In genomic region chr2:96117701-96118588, GRCh38 we compare ENCODE assay signal across 8 cellular contexts. TPM values are rescaled to one million over a fixed set of nuclear protein-coding genes. Genes with fewer than 3 reads are reported as not detected.
DNase-seq lines count a peak whose midpoint lies in the region; ATAC-seq and TF ChIP-seq lines count a peak whose summit lies in the region.

No MANE protein-coding gene starts in this region.

- intact Hi-C loops in sigmoid colon (cut with DNase I), result loop anchor here (2.0 to 10.0 kb wide), 2 partner anchors 93 to 125 kb away; no protein-coding TSS in a partner anchor

- no peaks in the 10 kb centered on the region for H3K9me2 ChIP-seq in MM.1S (replicated peaks; ENCODE audit: insufficient read depth, low read length)

- no peak overlapping the region for H3K27ac Mint-ChIP-seq in activated T-cell treated with anti-CD3 and anti-CD28 coated beads, Interleukin-2, amount 50 U/mL, for 24 hours
- no peak overlapping the region for H3K27ac Mint-ChIP-seq in endothelial cell (ENCODE audit: unreplicated experiment)

- TF ChIP-seq POLR2A in sigmoid colon (IDR thresholded peaks at IDR 0.05), result no peak

- H3K9me3 Mint-ChIP-seq in activated T-cell treated with anti-CD3 and anti-CD28 coated beads, Interleukin-2, amount 50 U/mL, for 24 hours, result no peaks in the 10 kb centered on the region
- H3K9me3 Mint-ChIP-seq in endothelial cell (ENCODE audit: unreplicated experiment), result no peaks in the 10 kb centered on the region

- TF ChIP-seq EP300 in sigmoid colon (IDR thresholded peaks at IDR 0.05), result no peak

- DNase-seq in activated T-cell treated with anti-CD3 and anti-CD28 coated beads, Interleukin-2, amount 50 U/mL, for 24 hours, result no peak
- no peak for DNase-seq in activated T-cell treated with anti-CD3 and anti-CD28 coated beads, Interleukin-2, amount 50 U/mL, for 48 hours
- peak; percentile 18 for DNase-seq in MM.1S
- no peak for DNase-seq in endothelial cell (ENCODE audit: low spot score)
- DNase-seq in sigmoid colon, result peak; percentile 61
- no peak for DNase-seq in stimulated activated CD4-positive, alpha-beta T cell treated with anti-CD3 and anti-CD28 coated beads, Interleukin-2, amount 100 ng/mL, for 24 hours

- H3K4me1 ChIP-seq in MM.1S (ENCODE audit: low read length) (0 out of 2 replicates have a peak, but pooled peaks cover 4% of the 10 kb centered on the region), sigmoid colon (peaks cover 0 to 18% (median 17%) of the 10 kb centered on the region in 4 donors)

- H3K27me3 Mint-ChIP-seq in activated T-cell treated with anti-CD3 and anti-CD28 coated beads, Interleukin-2, amount 50 U/mL, for 24 hours, result peaks cover 48% of the 10 kb centered on the region
- H3K27me3 Mint-ChIP-seq in endothelial cell (ENCODE audit: unreplicated experiment), result peaks cover 34% of the 10 kb centered on the region

- H3K36me3 ChIP-seq in MM.1S (replicated peaks; ENCODE audit: insufficient read depth, low read length), result no peaks in the 10 kb centered on the region
- H3K36me3 ChIP-seq in sigmoid colon, result no peaks in the 10 kb centered on the region

- H4K20me1 ChIP-seq in MM.1S (ENCODE audit: insufficient read depth, low read length), result no peaks in the 10 kb centered on the region

- H3F3A ChIP-seq in MM.1S (ENCODE audit: insufficient read depth, low read length), result no peaks in the 10 kb centered on the region

- no peak overlapping the region for H3K27ac ChIP-seq in MM.1S (ENCODE audit: low read length)
- no peak overlapping the region for H3K27ac ChIP-seq in sigmoid colon

- WGBS in sigmoid colon, 2 donors, result 31 to 53% methylated on average over 17 of the region's 17 CpGs

- ATAC-seq in HG02798 (IDR thresholded peaks at IDR 0.05; ENCODE audit: poor library complexity, unreplicated experiment) (no peak), GM18867 (IDR thresholded peaks at IDR 0.05; ENCODE audit: unreplicated experiment) (no peak)

- TF ChIP-seq CTCF in MM.1S (IDR thresholded peaks at IDR 0.05; ENCODE audit: low read length), result peak; percentile 17; the same call in 1 of the 2 replicates
- TF ChIP-seq CTCF in endothelial cell (IDR thresholded peaks at IDR 0.05; ENCODE audit: unreplicated experiment), result no peak
- no peak for TF ChIP-seq CTCF in sigmoid colon (IDR thresholded peaks at IDR 0.05)

- H3K4me3 ChIP-seq in MM.1S (ENCODE audit: low read length) (no peak overlapping the region), sigmoid colon (no peak overlapping the region)

- H3K4me1 Mint-ChIP-seq in activated T-cell treated with anti-CD3 and anti-CD28 coated beads, Interleukin-2, amount 50 U/mL, for 24 hours (ENCODE audit: low read depth), result peaks cover 26% of the 10 kb centered on the region
- peaks cover 16% of the 10 kb centered on the region for H3K4me1 Mint-ChIP-seq in endothelial cell (ENCODE audit: unreplicated experiment)

- no peak overlapping the region for H2AFZ ChIP-seq in MM.1S (ENCODE audit: low read length)

- peaks cover 64% of the 10 kb centered on the region for H3K27me3 ChIP-seq in MM.1S (replicated peaks; ENCODE audit: insufficient read depth, low read length)
- H3K27me3 ChIP-seq in sigmoid colon, result peaks cover 25 to 55% (median 31%) of the 10 kb centered on the region in 3 donors

- H3K4me2 ChIP-seq in MM.1S (ENCODE audit: low read depth, low read length), result peak overlapping the region; percentile 99; the same call in 1 of the 2 replicates

- no peaks in the 10 kb centered on the region for H3K36me3 Mint-ChIP-seq in activated T-cell treated with anti-CD3 and anti-CD28 coated beads, Interleukin-2, amount 50 U/mL, for 24 hours (ENCODE audit: low read depth)
- H3K36me3 Mint-ChIP-seq in endothelial cell (ENCODE audit: low read depth, unreplicated experiment), result no peaks in the 10 kb centered on the region

- no peaks in the 10 kb centered on the region for H3K79me2 ChIP-seq in MM.1S (ENCODE audit: low read length)

- no peak overlapping the region for H3K9ac ChIP-seq in MM.1S (ENCODE audit: low read length)

- no peaks in the 10 kb centered on the region for H3K9me3 ChIP-seq in MM.1S (replicated peaks; ENCODE audit: insufficient read depth, low read length)
- H3K9me3 ChIP-seq in sigmoid colon, result no peaks in the 10 kb centered on the region

- H3K4me3 Mint-ChIP-seq in activated T-cell treated with anti-CD3 and anti-CD28 coated beads, Interleukin-2, amount 50 U/mL, for 24 hours, result peak overlapping the region; percentile 66
- H3K4me3 Mint-ChIP-seq in endothelial cell (ENCODE audit: unreplicated experiment), result peak overlapping the region; percentile 71

RNA-seq across cellular contexts. Expression of gene ADRA2B, which starts 1.6 kb away (rescaled TPM):
- total RNA-seq in endothelial cell (ENCODE audit: unreplicated experiment), result 0.46 TPM
- 1 to 10 TPM in 2 of 4 donors, under 1 TPM in 2; 0.49 to 1.4 (median 0.83) TPM for total RNA-seq in sigmoid colon
- polyA plus RNA-seq in sigmoid colon, result under 1 TPM in 2 of 3 donors, not detected in 1; under 0.01 to 0.54 TPM

RNA-seq across cellular contexts. Expression of gene ASTL, which starts 20.4 kb away (rescaled TPM):
- total RNA-seq in endothelial cell (ENCODE audit: unreplicated experiment), result not detected
- total RNA-seq in sigmoid colon, result not detected
- polyA plus RNA-seq in sigmoid colon, result under 1 TPM in 1 of 3 donors, not detected in 2; 0.36 TPM

RNA-seq across cellular contexts. Expression of gene DUSP2, which starts 27.3 kb away (rescaled TPM):
- total RNA-seq in endothelial cell (ENCODE audit: unreplicated experiment), result not detected
- 1 to 10 TPM in 3 of 4 donors, not detected in 1; 2.5 to 6.7 (median 3.0) TPM for total RNA-seq in sigmoid colon
- 10 to 100 TPM in 1 of 3 donors, 1 to 10 TPM in 2; 1.2 to 17.4 (median 1.2) TPM for polyA plus RNA-seq in sigmoid colon

Comparison
In these comparisons a context has a peak if more than half of its experiments do, and no peak if none do; other contexts are left out.
1. DNase-seq: peak in MM.1S (single experiment) and sigmoid colon (single experiment); none in activated T-cell treated with anti-CD3 and anti-CD28 coated beads, Interleukin-2, amount 50 U/mL, for 24 hours (single experiment), activated T-cell treated with anti-CD3 and anti-CD28 coated beads, Interleukin-2, amount 50 U/mL, for 48 hours (0 of 2), endothelial cell (single experiment) and stimulated activated CD4-positive, alpha-beta T cell treated with anti-CD3 and anti-CD28 coated beads, Interleukin-2, amount 100 ng/mL, for 24 hours (0 of 2).